ENCODE assay signal across 27 cellular contexts in genomic region chr13:110953416-110953815, GRCh38.
"Had no signal": no experiment of that assay in that cellular context is flagged by ENCODE, and none has a peak within 500 bp of the region (broad histone marks: within the 10 kb centered on the region; RNA-seq: fewer than 3 reads in every experiment).

No MANE protein-coding gene starts in this region.

- H3K4me3 Mint-ChIP-seq: effector memory CD8-positive, alpha-beta T cell; naive thymus-derived CD8-positive, alpha-beta T cell; nephron progenitor cell; stimulated activated naive CD8-positive, alpha-beta T cell treated with anti-CD3 and anti-CD28 coated beads, Interleukin-15, amount 100 ng/mL, for 72 hours; type B pancreatic cell had no signal

- H3K36me3 Mint-ChIP-seq: naive thymus-derived CD8-positive, alpha-beta T cell; type B pancreatic cell had no signal

- H3K27ac ChIP-seq: esophagus squamous epithelium, heart right ventricle, left lung, parathyroid adenoma, prostate gland, right atrium auricular region, suprapubic skin had no signal

- H3K27me3 ChIP-seq: esophagus squamous epithelium, heart right ventricle, right atrium auricular region, suprapubic skin had no signal

- H3K9me3 ChIP-seq: esophagus squamous epithelium, heart right ventricle, left lung, prostate gland, right atrium auricular region, suprapubic skin had no signal

- H3K4me1 Mint-ChIP-seq: naive thymus-derived CD8-positive, alpha-beta T cell had no signal

- H3K27ac Mint-ChIP-seq: effector memory CD8-positive, alpha-beta T cell; naive thymus-derived CD8-positive, alpha-beta T cell; type B pancreatic cell had no signal

- H3K4me1 ChIP-seq: left lung, parathyroid adenoma, prostate gland had no signal

- H3K4me3 ChIP-seq: esophagus squamous epithelium, heart right ventricle, left lung, prostate gland, right atrium auricular region, smooth muscle cell, suprapubic skin had no signal

- H3K36me3 ChIP-seq: esophagus squamous epithelium, heart right ventricle, left lung, prostate gland, right atrium auricular region, suprapubic skin had no signal

- H3K4me2 ChIP-seq: smooth muscle cell had no signal

- H3K79me2 ChIP-seq: parathyroid adenoma had no signal

- H2AFZ ChIP-seq: parathyroid adenoma had no signal

- H3K27me3 Mint-ChIP-seq: type B pancreatic cell had no signal

- H3K9ac ChIP-seq: parathyroid adenoma had no signal

- ATAC-seq: effector memory CD8-positive, alpha-beta T cell; heart right ventricle; left cardiac atrium; left lung; naive thymus-derived CD8-positive, alpha-beta T cell; sciatic nerve; stimulated activated naive CD8-positive, alpha-beta T cell treated with anti-CD3 and anti-CD28 coated beads, Interleukin-15, amount 100 ng/mL, for 72 hours had no signal

- H3K9me3 Mint-ChIP-seq: effector memory CD8-positive, alpha-beta T cell; naive thymus-derived CD8-positive, alpha-beta T cell had no signal

- DNase-seq: cortex of kidney; effector memory CD8-positive, alpha-beta T cell; erythroblast; esophagus squamous epithelium; foreskin melanocyte; glutamatergic neuron; heart right ventricle; hippocampal formation; left cardiac atrium; left lung; mammary epithelial cell; naive thymus-derived CD8-positive, alpha-beta T cell; nephron progenitor cell; occipital lobe; stimulated activated CD4-positive, alpha-beta T cell treated with anti-CD3 and anti-CD28 coated beads, Interleukin-12 subunit alpha, Interleukin-12 subunit beta, amount 100 ng/mL, for 4 hours; stimulated activated CD4-positive, alpha-beta T cell treated with anti-CD3 and anti-CD28 coated beads, Interleukin-1b, Interleukin-23, amount 100 ng/mL, for 48 hours; stimulated activated CD4-positive, alpha-beta T cell treated with anti-CD3 and anti-CD28 coated beads, Interleukin-4, amount 100 ng/mL, for 1 hour; stimulated activated CD8-positive, alpha-beta memory T cell treated with anti-CD3 and anti-CD28 coated beads, Interleukin-4, amount 100 ng/mL, for 48 hours; stimulated activated naive CD4-positive, alpha-beta T cell; stimulated activated naive CD8-positive, alpha-beta T cell treated with anti-CD3 and anti-CD28 coated beads, Interleukin-15, amount 100 ng/mL, for 72 hours had no signal
